ENCODE assay signal across 18 cellular contexts in the genomic region with DNA sequence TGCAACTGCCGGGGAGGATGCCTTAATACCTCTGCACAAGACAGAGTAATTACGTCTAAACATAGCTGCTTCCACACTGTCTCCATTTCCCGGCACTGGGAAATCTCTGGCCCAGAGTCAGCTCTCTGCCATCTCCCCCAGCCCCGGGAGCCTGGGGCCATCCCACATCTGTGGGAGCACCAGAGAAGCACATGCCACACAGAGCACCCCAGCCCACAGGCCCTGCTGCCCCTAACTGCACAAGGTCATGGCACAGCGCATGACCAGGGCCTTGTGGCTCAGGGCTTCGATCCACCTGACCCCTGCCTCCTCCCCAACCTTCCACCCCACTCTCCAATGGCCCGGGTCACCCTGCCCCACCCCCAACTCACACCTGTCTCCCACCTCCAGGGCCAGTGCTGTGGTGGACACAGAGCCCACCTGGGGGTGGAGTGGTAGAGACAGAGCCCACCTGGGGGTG. TPM values are rescaled to one million over a fixed set of nuclear protein-coding genes. Genes with fewer than 3 reads are reported as not detected.
DNase-seq lines count a peak whose midpoint lies in the region; ATAC-seq, FAIRE-seq and TF ChIP-seq lines count a peak whose summit lies in the region.
"Had no signal": no experiment of that assay in that cellular context is flagged by ENCODE, and none has a peak within 500 bp of the region (broad histone marks: within the 10 kb centered on the region; RNA-seq: fewer than 3 reads in every experiment).

No MANE protein-coding gene starts in this region.

- POLR2A ChIA-PET in H1 (lab: Charles Lee; ENCODE audit: partially characterized antibody): no interaction called here

- H3K27ac ChIP-seq in H1 (ENCODE audit: low read depth, low read length) (no peak overlapping the region), vagina (no peak overlapping the region)

- H2BK20ac ChIP-seq in H1 (ENCODE audit: low read length): no peak overlapping the region

- H3K79me1 ChIP-seq in H1 (ENCODE audit: low read depth, low read length): no peaks in the 10 kb centered on the region

- no peak overlapping the region for H2BK5ac ChIP-seq in H1 (ENCODE audit: low read depth, low read length)

- WGBS in H1 (ENCODE audit: extremely low coverage in 1 of 2, insufficient coverage in 1 of 2, insufficient read length in 1 of 2, insufficient replicate concordance in 2 of 2, low coverage in 1 of 2, low lambda C conversion rate in 2 of 2, missing lambda C conversion rate in 1 of 2), 2 experiments: 93% methylated on average over 7 of the region's 7 CpGs; no CpG with 5 or more reads in 1 of the 2 experiments

- no peak for TF ChIP-seq RAD21 in H1 (IDR thresholded peaks at IDR 0.05 in 1 of 2, conservative IDR thresholded peaks at IDR 0.05 in 1 of 2; ENCODE audit: low read depth in 2 of 2, low read length in 2 of 2)

- no peak overlapping the region for H4K91ac ChIP-seq in H1 (replicated peaks; ENCODE audit: insufficient read length, low read length)

- peaks cover 15% of the 10 kb centered on the region for H3K27me3 Mint-ChIP-seq in activated CD8-positive, alpha-beta memory T cell treated with anti-CD3 and anti-CD28 coated beads, Interleukin-2, amount 10 ng/mL, durations not matched to agents 7 days and 5 days
- peaks cover 54% of the 10 kb centered on the region for H3K27me3 Mint-ChIP-seq in osteocyte (ENCODE audit: unreplicated experiment)
- H3K27me3 Mint-ChIP-seq in type B pancreatic cell: peaks cover 37% of the 10 kb centered on the region

- H3K23ac ChIP-seq in H1 (ENCODE audit: insufficient read length): no peak overlapping the region

- intact Hi-C loops in vagina (cut with DNase I): no loop called here

- H3K36me3 ChIP-seq in H1 (ENCODE audit: control insufficient read depth in 2 of 4, insufficient read depth in 4 of 4, low read length in 3 of 4) (no peaks in the 10 kb centered on the region), vagina (no peaks in the 10 kb centered on the region)

- no peak for ATAC-seq in activated CD8-positive, alpha-beta memory T cell treated with anti-CD3 and anti-CD28 coated beads, Interleukin-2, amount 10 ng/mL, durations not matched to agents 7 days and 5 days
- no peak for ATAC-seq in HG02884 (IDR thresholded peaks at IDR 0.05; ENCODE audit: unreplicated experiment)
- no peak for ATAC-seq in GM21619 (IDR thresholded peaks at IDR 0.05; ENCODE audit: unreplicated experiment)
- ATAC-seq: GM23338 had no signal

- no peak overlapping the region; the same call in 1 of the 2 replicates for H2BK15ac ChIP-seq in H1 (ENCODE audit: low read length)

- no peaks in the 10 kb centered on the region for H3K9me3 Mint-ChIP-seq in activated CD8-positive, alpha-beta memory T cell treated with anti-CD3 and anti-CD28 coated beads, Interleukin-2, amount 10 ng/mL, durations not matched to agents 7 days and 5 days (ENCODE audit: low read depth)
- peaks cover 4% of the 10 kb centered on the region for H3K9me3 Mint-ChIP-seq in osteocyte (ENCODE audit: unreplicated experiment)
- peaks cover 5% of the 10 kb centered on the region for H3K9me3 Mint-ChIP-seq in type B pancreatic cell

- H3K4ac ChIP-seq in H1 (replicated peaks; ENCODE audit: insufficient read length, low read depth, low read length): no peak overlapping the region

- peak; percentile 26 for DNase-seq in activated CD8-positive, alpha-beta memory T cell treated with anti-CD3 and anti-CD28 coated beads, Interleukin-2, amount 10 ng/mL, durations not matched to agents 7 days and 5 days
- no peak for DNase-seq in activated CD8-positive, alpha-beta memory T cell treated with anti-CD3 and anti-CD28 coated beads for 24 hours
- DNase-seq in H1 (ENCODE audit: low read depth in 1 of 2, low spot score in 2 of 2) (peak in 1 of 2 experiments; percentile 33), osteocyte (ENCODE audit: extremely low spot score, unreplicated experiment) (peak; percentile 71), type B pancreatic cell (ENCODE audit: extremely low spot score, unreplicated experiment) (peak; percentile 58), vagina (ENCODE audit: extremely low spot score in 2 of 2) (no peak)
- DNase-seq: KG1, NCI-H1092, NCI-H1694, NCI-H2107, NCI-H69 had no signal

- H3K4me3 ChIP-seq in H1 (ENCODE audit: extremely low read depth in 1 of 4, insufficient read depth in 2 of 4, low read depth in 3 of 4, low read length in 4 of 4): no peak overlapping the region
- H3K4me3 ChIP-seq in vagina: no peak overlapping the region
- H3K4me3 ChIP-seq: GM23338 had no signal

- no peak overlapping the region for H2BK12ac ChIP-seq in H1 (ENCODE audit: low read depth, low read length)

- no peak overlapping the region for H2BK120ac ChIP-seq in H1 (replicated peaks; ENCODE audit: low read depth, low read length)

- no peak for FAIRE-seq in H1 (lab: Jason Lieb, UNC)
- FAIRE-seq: A204.1, GM18507, GM19239 had no signal

- H3K4me3 Mint-ChIP-seq in activated CD8-positive, alpha-beta memory T cell treated with anti-CD3 and anti-CD28 coated beads, Interleukin-2, amount 10 ng/mL, durations not matched to agents 7 days and 5 days: no peak overlapping the region
- H3K4me3 Mint-ChIP-seq in osteocyte (ENCODE audit: unreplicated experiment) (no peak overlapping the region), type B pancreatic cell (no peak overlapping the region)
- H3K4me3 Mint-ChIP-seq: GM23338 had no signal

- no peak overlapping the region for H2AFZ ChIP-seq in H1 (ENCODE audit: low read length)
- H2AFZ ChIP-seq: GM23338 had no signal

- TF ChIP-seq CTCF in H1 (IDR thresholded peaks at IDR 0.05; ENCODE audit: control extremely low read depth in 1 of 3, insufficient read depth in 1 of 3, low read depth in 1 of 3, low read length in 3 of 3): no peak
- TF ChIP-seq CTCF in osteocyte (IDR thresholded peaks at IDR 0.05): no peak
- no peak for TF ChIP-seq CTCF in type B pancreatic cell (conservative IDR thresholded peaks at IDR 0.05)
- TF ChIP-seq CTCF in vagina (IDR thresholded peaks at IDR 0.05): no peak

- H3K14ac ChIP-seq in H1 (ENCODE audit: insufficient read length): no peak overlapping the region

- H2AK5ac ChIP-seq in H1 (ENCODE audit: low read depth, low read length): no peak overlapping the region

- no peak overlapping the region for H3K27ac Mint-ChIP-seq in activated CD8-positive, alpha-beta memory T cell treated with anti-CD3 and anti-CD28 coated beads, Interleukin-2, amount 10 ng/mL, durations not matched to agents 7 days and 5 days
- H3K27ac Mint-ChIP-seq in osteocyte (ENCODE audit: unreplicated experiment) (no peak overlapping the region), type B pancreatic cell (no peak overlapping the region)
- H3K27ac Mint-ChIP-seq: GM23338 had no signal

- H3K4me1 ChIP-seq in H1 (replicated peaks in 1 of 4; ENCODE audit: control insufficient read depth in 3 of 4, insufficient read depth in 4 of 4, low read length in 3 of 4) (no peaks in the 10 kb centered on the region), vagina (no peaks in the 10 kb centered on the region)

- TF ChIP-seq EP300 in H1 (IDR thresholded peaks at IDR 0.05; ENCODE audit: borderline replicate concordance in 1 of 2, low read depth in 2 of 2, low read length in 2 of 2): no peak

- no peak for TF ChIP-seq POLR2A in H1 (IDR thresholded peaks at IDR 0.05; ENCODE audit: control extremely low read depth in 1 of 2, low read depth in 2 of 2, low read length in 2 of 2)
- TF ChIP-seq POLR2A in vagina (IDR thresholded peaks at IDR 0.05): no peak

- H3K9me3 ChIP-seq in H1 (ENCODE audit: insufficient read depth in 2 of 2, low read depth in 1 of 2, low read length in 1 of 2): no peaks in the 10 kb centered on the region
- no peaks in the 10 kb centered on the region for H3K9me3 ChIP-seq in vagina

- no peaks in the 10 kb centered on the region for H3K23me2 ChIP-seq in H1 (ENCODE audit: low read depth, low read length)

- peak overlapping the region; percentile 25; the same call in 1 of the 2 replicates for H4K8ac ChIP-seq in H1 (ENCODE audit: extremely low read depth, insufficient read depth, low read length)

- H3K27me3 ChIP-seq in H1 (replicated peaks in 1 of 4; ENCODE audit: control insufficient read depth in 3 of 4, extremely low read depth in 1 of 4, insufficient read depth in 3 of 4, low read length in 3 of 4): no peaks in the 10 kb centered on the region
- no peaks in the 10 kb centered on the region for H3K27me3 ChIP-seq in vagina

- no peak overlapping the region for H3K4me2 ChIP-seq in H1 (ENCODE audit: insufficient read depth in 1 of 2, low read depth in 2 of 2, low read length in 2 of 2)
- H3K4me2 ChIP-seq: GM23338 had no signal

- H3K9ac ChIP-seq in H1 (replicated peaks in 1 of 4; ENCODE audit: extremely low read depth in 1 of 4, low read depth in 3 of 4, low read length in 3 of 4): no peak overlapping the region

- H3K18ac ChIP-seq in H1 (ENCODE audit: extremely low read depth, low read length): no peak overlapping the region

- peaks cover 0 to 2% of the 10 kb centered on the region in 2 experiments for H4K20me1 ChIP-seq in H1 (replicated peaks in 1 of 2; ENCODE audit: control insufficient read depth in 1 of 2, insufficient read depth in 2 of 2, low read length in 2 of 2)

- H3K56ac ChIP-seq in H1 (replicated peaks; ENCODE audit: insufficient read length, low read depth, low read length): no peak overlapping the region

- no peaks in the 10 kb centered on the region for H3K4me1 Mint-ChIP-seq in activated CD8-positive, alpha-beta memory T cell treated with anti-CD3 and anti-CD28 coated beads, Interleukin-2, amount 10 ng/mL, durations not matched to agents 7 days and 5 days
- H3K4me1 Mint-ChIP-seq in osteocyte (ENCODE audit: unreplicated experiment): no peaks in the 10 kb centered on the region
- peaks cover 14% of the 10 kb centered on the region for H3K4me1 Mint-ChIP-seq in type B pancreatic cell (ENCODE audit: unreplicated experiment)
- H3K4me1 Mint-ChIP-seq: GM23338 had no signal

- CTCF ChIA-PET in activated CD8-positive, alpha-beta memory T cell treated with anti-CD3 and anti-CD28 coated beads, Interleukin-2, amount 10 ng/mL, durations not matched to agents 7 days and 5 days (lab: Charles Lee): no interaction called here
- CTCF ChIA-PET in H1 (lab: Charles Lee; ENCODE audit: partially characterized antibody): interaction anchor here (0.7 to 3.0 kb wide), 4 partner anchors 8 to 1424 kb away, joined by 3 to 9 read pairs (median 3); no protein-coding TSS in a partner anchor

- H3K36me3 Mint-ChIP-seq in activated CD8-positive, alpha-beta memory T cell treated with anti-CD3 and anti-CD28 coated beads, Interleukin-2, amount 10 ng/mL, durations not matched to agents 7 days and 5 days: no peaks in the 10 kb centered on the region
- no peaks in the 10 kb centered on the region for H3K36me3 Mint-ChIP-seq in osteocyte (ENCODE audit: unreplicated experiment)
- H3K36me3 Mint-ChIP-seq in type B pancreatic cell: no peaks in the 10 kb centered on the region

- no peaks in the 10 kb centered on the region for H3K79me2 ChIP-seq in H1 (ENCODE audit: control insufficient read depth in 1 of 2, insufficient read depth in 2 of 2, low read length in 2 of 2)

- no peak overlapping the region for H4K5ac ChIP-seq in H1 (ENCODE audit: insufficient read length, low read depth, low read length)

RNA-seq across cellular contexts. Expression of a gene that starts 36.6 kb away (rescaled TPM):
- total RNA-seq in activated CD8-positive, alpha-beta memory T cell treated with anti-CD3 and anti-CD28 coated beads, Interleukin-2, amount 10 ng/mL, durations not matched to agents 7 days and 5 days: not detected
- total RNA-seq in H1 (2021; fragmentation: NEBNext Ultra II Directional; extraction: Animal tissue kit (Norgen Biotek cat#: 25700)): 19.7 and 26.2 TPM in 2 replicates
- 8.0 and 13.9 TPM in 2 replicates for polyA plus RNA-seq in H1 (2011; rRNA removed)
- polyA plus RNA-seq in H1 (2011; cell fraction: cytosol; rRNA removed): 10.0 TPM
- 20.8 TPM for polyA plus RNA-seq in H1 (2011; cell fraction: nucleus; rRNA removed)
- polyA plus RNA-seq in H1 (2012, experiment 1 of 2): 17.5 to 29.6 TPM (median 23.9 TPM) in 4 replicates
- polyA plus RNA-seq in H1 (2012, experiment 2 of 2): 11.2 TPM
- polyA plus RNA-seq in H1 (2013, experiment 1 of 2): 33.0 TPM
- 28.2 TPM for polyA plus RNA-seq in H1 (2013, experiment 2 of 2)
- 1.9 and 2.5 TPM in 2 replicates for polyA minus RNA-seq in H1 (2011; rRNA and poly(A)+ RNA removed)
- polyA minus RNA-seq in H1 (2011; cell fraction: cytosol; rRNA and poly(A)+ RNA removed): 6.4 TPM
- polyA minus RNA-seq in H1 (2011; cell fraction: nucleus; rRNA and poly(A)+ RNA removed): 14.4 TPM
- total RNA-seq in osteocyte (not detected in 2 replicates), type B pancreatic cell (ENCODE audit: low replicate concordance) (1.6 and 2.0 TPM in 2 replicates), vagina (3.7 TPM)
- total RNA-seq: M059J had no signal

Comparison
In these comparisons a context has a peak if more than half of its experiments do, and no peak if none do; other contexts are left out.
1. DNase-seq: peak in activated CD8-positive, alpha-beta memory T cell treated with anti-CD3 and anti-CD28 coated beads, Interleukin-2, amount 10 ng/mL, durations not matched to agents 7 days and 5 days (single experiment), osteocyte (single experiment) and type B pancreatic cell (single experiment); none in activated CD8-positive, alpha-beta memory T cell treated with anti-CD3 and anti-CD28 coated beads for 24 hours (single experiment) and vagina (0 of 2).